ENCODE assay signal across 9 cellular contexts in the genomic region with DNA sequence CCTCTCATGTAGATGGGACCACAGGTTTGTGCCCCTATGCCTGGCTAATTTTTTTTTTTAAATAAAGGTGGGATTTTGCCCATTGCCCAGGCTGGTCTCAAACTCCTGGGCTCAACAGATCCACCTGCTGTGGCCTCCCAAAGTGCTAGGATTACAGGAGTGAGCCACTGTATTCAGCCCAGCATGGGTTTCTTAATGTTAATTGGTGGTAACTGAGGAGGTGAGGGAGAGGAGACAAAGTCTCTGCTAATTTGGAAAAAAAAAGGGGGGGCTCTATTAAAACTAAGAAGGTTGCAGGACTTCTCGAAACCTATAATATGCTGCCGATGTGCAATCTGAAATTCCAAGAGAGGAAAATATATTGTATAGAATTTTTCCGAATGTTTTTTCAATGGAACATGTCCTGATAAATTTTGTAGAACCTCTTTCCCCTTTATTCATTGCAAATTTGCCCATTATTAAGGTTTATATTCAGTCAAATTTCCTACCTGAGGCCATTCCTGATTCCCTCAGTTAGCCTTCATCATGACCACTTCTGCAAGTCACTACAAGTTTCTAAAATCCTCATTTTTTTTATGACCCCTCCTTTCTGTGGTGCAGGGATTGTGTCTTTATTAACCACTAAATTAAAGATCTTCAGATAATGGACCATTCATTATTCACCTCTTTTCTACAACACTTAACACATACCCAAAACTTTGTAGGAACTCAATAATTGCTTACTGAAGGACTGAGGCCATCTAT. TPM values are rescaled to one million over a fixed set of nuclear protein-coding genes. Genes with fewer than 3 reads are reported as not detected.
"Had no signal": no experiment of that assay in that cellular context is flagged by ENCODE, and none has a peak within 500 bp of the region (broad histone marks: within the 10 kb centered on the region; RNA-seq: fewer than 3 reads in every experiment).

No MANE protein-coding gene starts in this region.

- H2AFZ ChIP-seq: GM23248 had no signal

- H3K9ac ChIP-seq: GM23248 had no signal

- H3K27ac ChIP-seq: GM23248, HL-60 had no signal

- H3K9me3 Mint-ChIP-seq: H9 had no signal

- FAIRE-seq: H1, H54, K562 had no signal

- DNase-seq: GM23248, H9, HCEC 1CT, IMR-90, KG1 had no signal

- H3K27ac Mint-ChIP-seq: H9 had no signal

- ATAC-seq: K562 had no signal

- H3K4me3 ChIP-seq: GM23248, K562 had no signal

- H3K4me3 Mint-ChIP-seq: H9 had no signal

RNA-seq across cellular contexts. Expression of a gene that starts 52.9 kb away (rescaled TPM):
- total RNA-seq: GM23248, IMR-90 had no signal
- polyA plus RNA-seq: GM23248, IMR-90 had no signal
